ENCODE assay signal across 27 cellular contexts in the genomic region with DNA sequence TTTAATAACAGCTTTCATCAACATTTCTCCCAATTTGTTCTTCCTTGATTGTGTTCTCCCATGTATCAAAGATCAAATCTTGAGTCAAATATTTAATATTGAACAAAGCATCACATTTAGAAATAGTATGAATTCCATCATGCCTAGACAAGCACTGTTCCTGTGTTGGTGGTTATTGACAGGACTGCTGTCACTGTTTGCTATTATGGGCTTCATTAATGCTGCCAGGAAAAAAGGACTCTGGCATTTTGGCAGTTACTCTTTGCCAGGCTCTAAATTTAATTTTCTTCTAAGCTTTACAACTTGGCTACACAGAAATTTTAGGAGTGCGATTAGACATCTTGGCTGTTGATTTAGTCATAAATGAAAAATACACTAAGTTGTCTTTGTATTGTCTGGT.
"Had no signal": no experiment of that assay in that cellular context is flagged by ENCODE, and none has a peak within 500 bp of the region (broad histone marks: within the 10 kb centered on the region; RNA-seq: fewer than 3 reads in every experiment).

No MANE protein-coding gene starts in this region.

- H3K36me3 ChIP-seq: ascending aorta, SJSA1 had no signal

- H3K27ac ChIP-seq: ascending aorta, SJSA1 had no signal

- H3K27me3 ChIP-seq: ascending aorta, SJSA1 had no signal

- H3K9ac ChIP-seq: SK-N-SH had no signal

- H3K4me2 ChIP-seq: SK-N-SH had no signal

- H3K4me3 ChIP-seq: ascending aorta, SJSA1 had no signal

- DNase-seq: activated CD4-positive, alpha-beta T cell treated with anti-CD3 and anti-CD28 coated beads for 36 hours; activated CD4-positive, alpha-beta T cell treated with anti-CD3 and anti-CD28 coated beads, Interleukin-2, amount 10 ng/mL, durations not matched to agents 7 days and 5 days; activated CD4-positive, alpha-beta T cell treated with anti-CD3 and anti-CD28 coated beads, Interleukin-2, amount 50 U/mL, for 48 hours; activated CD8-positive, alpha-beta T cell treated with anti-CD3 and anti-CD28 coated beads, Interleukin-2, amount 10 ng/mL, durations not matched to agents 7 days and 5 days; activated gamma-delta T cell; activated naive CD4-positive, alpha-beta T cell treated with Interleukin-2 at 50 U/mL for 16 hours; activated naive CD8-positive, alpha-beta T cell treated with anti-CD3 and anti-CD28 coated beads, Interleukin-2, amount 10 ng/mL, durations not matched to agents 7 days and 5 days; activated T-cell treated with anti-CD3 and anti-CD28 coated beads, Interleukin-2, amount 50 U/mL, for 24 hours; amygdala; caudate nucleus; Karpas-422; KBM-7; NCI-H1105; NCI-H1417 treated with DMSO at 0.1 percent for 48 hours; NCI-H1694; NCI-H1930; NCI-H345; NCI-H510A; NCI-H526; NCI-H748 treated with DMSO at 0.1 percent for 48 hours; NK-92 treated with Interleukin-12 subunit alpha and Interleukin-12 subunit beta, amount 100 ng/mL, for 24 hours; SHP77 treated with DMSO at 0.1 percent for 48 hours; SK-N-SH had no signal

- H3K9me3 ChIP-seq: ascending aorta, SJSA1, SK-N-SH had no signal

- ATAC-seq: activated CD4-positive, alpha-beta T cell treated with anti-CD3 and anti-CD28 coated beads for 36 hours; activated CD4-positive, CD25-positive, alpha-beta regulatory T cell treated with anti-CD3 and anti-CD28 coated beads, Interleukin-2, amount 50 U/mL, for 24 hours; activated CD8-positive, alpha-beta T cell treated with anti-CD3 and anti-CD28 coated beads, Interleukin-2, amount 10 ng/mL, durations not matched to agents 7 days and 5 days; WTC11 had no signal

- H3K4me1 ChIP-seq: ascending aorta, SJSA1 had no signal
